In genomic region chr7:35556532-35557471, GRCh38 we compare ENCODE assay signal across 1 cellular context.
TF ChIP-seq lines count a peak whose summit lies in the region.

No MANE protein-coding gene starts in this region.

TF ChIP-seq in K562, 482 proteins besides CTCF, POLR2A, EP300 and RAD21 (continued from another document):
- TF ChIP-seq CHD7 (IDR thresholded peaks at IDR 0.05; ENCODE audit: low read depth, low read length) (no peak), ARNT (IDR thresholded peaks at IDR 0.05) (no peak), ZZZ3 (IDR thresholded peaks at IDR 0.05) (no peak), SLC30A9 (CRISPR knock-in tag; IDR thresholded peaks at IDR 0.05) (no peak), GTF2F1 (IDR thresholded peaks at IDR 0.05; ENCODE audit: low read depth, low read length) (no peak), SPI1 (IDR thresholded peaks at IDR 0.05; ENCODE audit: borderline replicate concordance, low read depth, low read length) (peak; percentile 93), NELFE (IDR thresholded peaks at IDR 0.05; ENCODE audit: insufficient read depth, insufficient read length) (no peak), MBD2 (IDR thresholded peaks at IDR 0.05; ENCODE audit: borderline replicate concordance, low read depth) (no peak), BRCA1 (IDR thresholded peaks at IDR 0.05) (no peak), BRCA1 (CRISPR knock-in tag; IDR thresholded peaks at IDR 0.05) (no peak), FOSL1 (tag; conservative IDR thresholded peaks at IDR 0.05) (no peak), ZBTB34 (CRISPR knock-in tag; IDR thresholded peaks at IDR 0.05) (no peak), ZNF445 (CRISPR knock-in tag; IDR thresholded peaks at IDR 0.05; ENCODE audit: low read depth) (no peak), CHD2 (IDR thresholded peaks at IDR 0.05; ENCODE audit: low read depth, low read length) (no peak), GTF3C2 (IDR thresholded peaks at IDR 0.05; ENCODE audit: borderline replicate concordance, extremely low read depth, insufficient read length) (no peak), PHF21A (IDR thresholded peaks at IDR 0.05; ENCODE audit: borderline replicate concordance, low read depth) (no peak), GABPA (tag; conservative IDR thresholded peaks at IDR 0.05; ENCODE audit: low read depth) (peak; percentile 46; the same call in 1 of the 2 replicates), ETV6 (IDR thresholded peaks at IDR 0.05; ENCODE audit: borderline replicate concordance in 1 of 2, low read depth in 2 of 2, low read length in 1 of 2) (0 out of 4 replicates have a peak, but pooled peaks of 1 of the 2 experiments have one; percentile 70), ETV6 (CRISPR knock-in tag; IDR thresholded peaks at IDR 0.05; ENCODE audit: borderline replicate concordance) (no peak)
